Comparison of ENCODE assay signal across 2 cellular contexts in genomic region chr17:19321481-19322128, GRCh38.
TF ChIP-seq lines count a peak whose summit lies in the region.

No MANE protein-coding gene starts in this region.

TF ChIP-seq in SK-N-SH, 30 proteins besides CTCF, POLR2A, EP300 and RAD21 (continued from another document):
- TF ChIP-seq ZBTB33 (IDR thresholded peaks at IDR 0.05; ENCODE audit: borderline replicate concordance, low read depth): no peak
- no peak for TF ChIP-seq TAF1 (IDR thresholded peaks at IDR 0.05; ENCODE audit: borderline replicate concordance, low read depth, low read length)
- no peak for TF ChIP-seq POLR2AphosphoS5 (IDR thresholded peaks at IDR 0.05; ENCODE audit: low read depth, low read length)
- no peak for TF ChIP-seq JUND (IDR thresholded peaks at IDR 0.05)
- no peak for TF ChIP-seq NFIC (IDR thresholded peaks at IDR 0.05; ENCODE audit: borderline replicate concordance)
- TF ChIP-seq MEF2A (IDR thresholded peaks at IDR 0.05; ENCODE audit: borderline replicate concordance, low read depth): no peak
- TF ChIP-seq USF2 (IDR thresholded peaks at IDR 0.05; ENCODE audit: borderline replicate concordance, low read depth, low read length): no peak
- TF ChIP-seq USF1 (IDR thresholded peaks at IDR 0.05; ENCODE audit: borderline replicate concordance, low read depth): no peak
- no peak for TF ChIP-seq TCF12 (IDR thresholded peaks at IDR 0.05)
- TF ChIP-seq SIN3A (IDR thresholded peaks at IDR 0.05; ENCODE audit: borderline replicate concordance, low read depth, low read length): no peak
- no peak for TF ChIP-seq ELF1 (IDR thresholded peaks at IDR 0.05)
- TF ChIP-seq MXI1 (IDR thresholded peaks at IDR 0.05; ENCODE audit: low read depth, low read length): no peak
- no peak for TF ChIP-seq NRF1 (IDR thresholded peaks at IDR 0.05; ENCODE audit: low read depth, low read length)
- no peak for TF ChIP-seq CHD2 (IDR thresholded peaks at IDR 0.05; ENCODE audit: low read length, partially characterized antibody)
- TF ChIP-seq, protein P1, sequence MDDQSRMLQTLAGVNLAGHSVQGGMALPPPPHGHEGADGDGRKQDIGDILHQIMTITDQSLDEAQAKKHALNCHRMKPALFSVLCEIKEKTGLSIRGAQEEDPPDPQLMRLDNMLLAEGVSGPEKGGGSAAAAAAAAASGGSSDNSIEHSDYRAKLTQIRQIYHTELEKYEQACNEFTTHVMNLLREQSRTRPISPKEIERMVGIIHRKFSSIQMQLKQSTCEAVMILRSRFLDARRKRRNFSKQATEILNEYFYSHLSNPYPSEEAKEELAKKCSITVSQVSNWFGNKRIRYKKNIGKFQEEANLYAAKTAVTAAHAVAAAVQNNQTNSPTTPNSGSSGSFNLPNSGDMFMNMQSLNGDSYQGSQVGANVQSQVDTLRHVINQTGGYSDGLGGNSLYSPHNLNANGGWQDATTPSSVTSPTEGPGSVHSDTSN (IDR thresholded peaks at IDR 0.05): no peak
TF ChIP-seq in SK-N-SH: peak in this region for 0.

TF ChIP-seq in SK-N-SH treated with all-trans-retinoic acid at 6 μM for 48 hours, 23 proteins besides CTCF, POLR2A, EP300 and RAD21 (continued from another document):
- TF ChIP-seq, protein P2, sequence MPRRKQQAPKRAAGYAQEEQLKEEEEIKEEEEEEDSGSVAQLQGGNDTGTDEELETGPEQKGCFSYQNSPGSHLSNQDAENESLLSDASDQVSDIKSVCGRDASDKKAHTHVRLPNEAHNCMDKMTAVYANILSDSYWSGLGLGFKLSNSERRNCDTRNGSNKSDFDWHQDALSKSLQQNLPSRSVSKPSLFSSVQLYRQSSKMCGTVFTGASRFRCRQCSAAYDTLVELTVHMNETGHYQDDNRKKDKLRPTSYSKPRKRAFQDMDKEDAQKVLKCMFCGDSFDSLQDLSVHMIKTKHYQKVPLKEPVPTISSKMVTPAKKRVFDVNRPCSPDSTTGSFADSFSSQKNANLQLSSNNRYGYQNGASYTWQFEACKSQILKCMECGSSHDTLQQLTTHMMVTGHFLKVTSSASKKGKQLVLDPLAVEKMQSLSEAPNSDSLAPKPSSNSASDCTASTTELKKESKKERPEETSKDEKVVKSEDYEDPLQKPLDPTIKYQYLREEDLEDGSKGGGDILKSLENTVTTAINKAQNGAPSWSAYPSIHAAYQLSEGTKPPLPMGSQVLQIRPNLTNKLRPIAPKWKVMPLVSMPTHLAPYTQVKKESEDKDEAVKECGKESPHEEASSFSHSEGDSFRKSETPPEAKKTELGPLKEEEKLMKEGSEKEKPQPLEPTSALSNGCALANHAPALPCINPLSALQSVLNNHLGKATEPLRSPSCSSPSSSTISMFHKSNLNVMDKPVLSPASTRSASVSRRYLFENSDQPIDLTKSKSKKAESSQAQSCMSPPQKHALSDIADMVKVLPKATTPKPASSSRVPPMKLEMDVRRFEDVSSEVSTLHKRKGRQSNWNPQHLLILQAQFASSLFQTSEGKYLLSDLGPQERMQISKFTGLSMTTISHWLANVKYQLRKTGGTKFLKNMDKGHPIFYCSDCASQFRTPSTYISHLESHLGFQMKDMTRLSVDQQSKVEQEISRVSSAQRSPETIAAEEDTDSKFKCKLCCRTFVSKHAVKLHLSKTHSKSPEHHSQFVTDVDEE (CRISPR knock-in tag; IDR thresholded peaks at IDR 0.05): no peak
- TF ChIP-seq ZNF8 (CRISPR knock-in tag; IDR thresholded peaks at IDR 0.05): no peak
- no peak for TF ChIP-seq ARNTL (CRISPR knock-in tag; IDR thresholded peaks at IDR 0.05; ENCODE audit: borderline replicate concordance, low read depth)
- TF ChIP-seq TCF4 (CRISPR knock-in tag; IDR thresholded peaks at IDR 0.05; ENCODE audit: borderline replicate concordance): no peak
- TF ChIP-seq CREB5 (CRISPR knock-in tag; IDR thresholded peaks at IDR 0.05; ENCODE audit: low read depth): no peak
- TF ChIP-seq ISL1 (CRISPR knock-in tag; IDR thresholded peaks at IDR 0.05): no peak
- no peak for TF ChIP-seq CSDC2 (CRISPR knock-in tag; IDR thresholded peaks at IDR 0.05)
